In the genomic region with DNA sequence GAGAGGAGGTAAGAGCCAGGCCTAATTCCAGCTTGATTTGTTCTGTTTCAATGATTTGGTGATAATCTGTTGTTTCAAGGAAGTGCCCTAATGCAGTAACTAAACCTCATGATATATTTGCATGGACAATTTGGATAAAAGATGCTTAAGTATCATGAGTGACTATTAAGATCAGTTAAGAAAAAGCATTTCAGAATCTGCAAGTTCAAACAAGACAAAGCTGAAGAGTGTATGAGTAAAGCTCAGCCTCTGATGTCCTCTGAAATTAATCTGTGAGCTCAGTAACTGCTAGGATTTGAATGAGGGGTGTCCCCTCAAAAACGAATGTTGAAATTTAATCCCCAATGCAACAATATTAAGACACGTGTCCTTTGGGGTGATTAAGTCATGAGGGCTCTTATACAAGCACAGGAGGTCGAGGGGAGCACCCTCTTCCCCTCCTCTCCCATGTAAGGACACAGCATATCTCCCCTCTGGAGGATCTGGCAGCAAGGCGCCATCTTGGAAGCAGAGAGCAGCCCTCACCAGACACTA, we compare ENCODE assay signal across 35 cellular contexts.
"Had no signal": no experiment of that assay in that cellular context is flagged by ENCODE, and none has a peak within 500 bp of the region (broad histone marks: within the 10 kb centered on the region; RNA-seq: fewer than 3 reads in every experiment).

No MANE protein-coding gene starts in this region.

- H3K27me3 ChIP-seq: adrenal gland, body of pancreas, cardiac muscle cell, colonic mucosa, gastroesophageal sphincter, heart right ventricle, hepatocyte had no signal

- H2AFZ ChIP-seq: hepatocyte had no signal

- H3K4me1 ChIP-seq: adrenal gland, colonic mucosa, gastroesophageal sphincter had no signal

- H3K36me3 Mint-ChIP-seq: activated CD8-positive, alpha-beta memory T cell treated with anti-CD3 and anti-CD28 coated beads, Interleukin-2, amount 10 ng/mL, durations not matched to agents 7 days and 5 days; activated naive CD4-positive, alpha-beta T cell treated with anti-CD3 and anti-CD28 coated beads, Interleukin-2, amount 50 U/mL, for 24 hours; activated naive CD8-positive, alpha-beta T cell treated with anti-CD3 and anti-CD28 coated beads for 36 hours had no signal

- H3K27ac Mint-ChIP-seq: activated B cell treated with CpG ODN at 0.5 μM for 24 hours; activated CD8-positive, alpha-beta memory T cell treated with anti-CD3 and anti-CD28 coated beads, Interleukin-2, amount 10 ng/mL, durations not matched to agents 7 days and 5 days; activated CD8-positive, alpha-beta T cell treated with anti-CD3 and anti-CD28 coated beads, Interleukin-2, amount 10 ng/mL, durations not matched to agents 7 days and 5 days; activated naive CD4-positive, alpha-beta T cell treated with anti-CD3 and anti-CD28 coated beads for 36 hours; activated naive CD4-positive, alpha-beta T cell treated with anti-CD3 and anti-CD28 coated beads, Interleukin-2, amount 50 U/mL, for 24 hours; activated naive CD8-positive, alpha-beta T cell treated with anti-CD3 and anti-CD28 coated beads for 36 hours; activated naive CD8-positive, alpha-beta T cell treated with anti-CD3 and anti-CD28 coated beads, Interleukin-2, amount 50 U/mL, for 24 hours; activated T-helper 1 cell treated with anti-CD3 and anti-CD28 coated beads, Interleukin-12 subunit alpha, Interleukin-12 subunit beta, Interleukin-2, Interleukin-4 antibody, amounts not matched to agents 30 ng/mL and 10 ng/mL and 1 ng/mL, durations not matched to agents 14 hours and 24 hours and 36 hours; activated T-helper 2 cell treated with anti-CD3 and anti-CD28 coated beads, Interferon-gamma antibody, Interleukin-2, Interleukin-4, amounts not matched to agents 10 μg/mL and 5 μg/mL and 100 μg/mL, durations not matched to agents 14 hours and 24 hours and 36 hours; T-helper 17 cell; T-helper 2 cell treated with Interferon-gamma antibody and Interleukin-4, amounts not matched to agents 5 μg/mL and 100 μg/mL, for 36 hours had no signal

- H3K9me3 Mint-ChIP-seq: activated naive CD4-positive, alpha-beta T cell treated with anti-CD3 and anti-CD28 coated beads for 36 hours; activated naive CD4-positive, alpha-beta T cell treated with anti-CD3 and anti-CD28 coated beads, Interleukin-2, amount 50 U/mL, for 24 hours had no signal

- H3K36me3 ChIP-seq: adrenal gland, cardiac muscle cell, colonic mucosa, gastroesophageal sphincter, heart right ventricle, WERI-Rb-1 had no signal

- H3K27ac ChIP-seq: adrenal gland, body of pancreas, cardiac muscle cell, colonic mucosa, gastroesophageal sphincter, heart right ventricle, hepatocyte, WERI-Rb-1 had no signal

- H3K9me3 ChIP-seq: adrenal gland, body of pancreas, colonic mucosa, gastroesophageal sphincter had no signal

- H3K4me3 Mint-ChIP-seq: activated B cell treated with CpG ODN at 0.5 μM for 24 hours; activated CD8-positive, alpha-beta memory T cell treated with anti-CD3 and anti-CD28 coated beads, Interleukin-2, amount 10 ng/mL, durations not matched to agents 7 days and 5 days; activated CD8-positive, alpha-beta T cell treated with anti-CD3 and anti-CD28 coated beads, Interleukin-2, amount 10 ng/mL, durations not matched to agents 7 days and 5 days; activated naive CD4-positive, alpha-beta T cell treated with anti-CD3 and anti-CD28 coated beads for 36 hours; activated naive CD4-positive, alpha-beta T cell treated with anti-CD3 and anti-CD28 coated beads, Interleukin-2, amount 50 U/mL, for 24 hours; activated naive CD8-positive, alpha-beta T cell treated with anti-CD3 and anti-CD28 coated beads for 36 hours; activated naive CD8-positive, alpha-beta T cell treated with anti-CD3 and anti-CD28 coated beads, Interleukin-2, amount 50 U/mL, for 24 hours; activated T-helper 1 cell treated with anti-CD3 and anti-CD28 coated beads, Interleukin-12 subunit alpha, Interleukin-12 subunit beta, Interleukin-2, Interleukin-4 antibody, amounts not matched to agents 30 ng/mL and 10 ng/mL and 1 ng/mL, durations not matched to agents 14 hours and 24 hours and 36 hours; T-helper 17 cell; T-helper 2 cell treated with Interferon-gamma antibody and Interleukin-4, amounts not matched to agents 5 μg/mL and 100 μg/mL, for 36 hours had no signal

- H3K4me3 ChIP-seq: adrenal gland, body of pancreas, cardiac muscle cell, colonic mucosa, gastroesophageal sphincter, heart right ventricle, hepatocyte had no signal

- FAIRE-seq: endometrium, endothelial cell of umbilical vein had no signal

- H3K4me2 ChIP-seq: hepatocyte had no signal

- DNase-seq: activated B cell treated with CpG ODN at 0.5 μM for 24 hours; activated CD4-positive, alpha-beta T cell treated with anti-CD3 and anti-CD28 coated beads for 48 hours; activated CD4-positive, alpha-beta T cell treated with anti-CD3 and anti-CD28 coated beads, Interleukin-2, amount 50 U/mL, for 1 hour; activated CD4-positive, alpha-beta T cell treated with anti-CD3 and anti-CD28 coated beads, Interleukin-2, amount 50 U/mL, for 48 hours; activated CD8-positive, alpha-beta memory T cell treated with anti-CD3 and anti-CD28 coated beads, Interleukin-2, amount 10 ng/mL, durations not matched to agents 7 days and 5 days; activated CD8-positive, alpha-beta memory T cell treated with anti-CD3 and anti-CD28 coated beads, Interleukin-2, amount 50 U/mL, for 4 hours; activated CD8-positive, alpha-beta T cell treated with anti-CD3 and anti-CD28 coated beads, Interleukin-2, amount 10 ng/mL, durations not matched to agents 7 days and 5 days; activated effector memory CD4-positive, alpha-beta T cell treated with anti-CD3 and anti-CD28 coated beads, Interleukin-2, amount 50 U/mL, for 16 hours; activated naive CD4-positive, alpha-beta T cell treated with anti-CD3 and anti-CD28 coated beads for 36 hours; activated naive CD8-positive, alpha-beta T cell treated with anti-CD3 and anti-CD28 coated beads for 36 hours; activated naive CD8-positive, alpha-beta T cell treated with anti-CD3 and anti-CD28 coated beads, Interleukin-2, amount 50 U/mL, for 24 hours; activated T-cell treated with anti-CD3 and anti-CD28 coated beads, Interleukin-2, amount 50 U/mL, for 1 hour; activated T-cell treated with anti-CD3 and anti-CD28 coated beads, Interleukin-2, amount 50 U/mL, for 48 hours; adrenal gland; amygdala; aorta; body of pancreas; central memory CD4-positive, alpha-beta T cell; cerebellar nuclear complex; colonic mucosa; effector CD8-positive, alpha-beta T cell; foreskin fibroblast; heart right ventricle; T-helper 17 cell; T1000; WERI-Rb-1 had no signal

- H3K79me2 ChIP-seq: hepatocyte had no signal

- H3K4me1 Mint-ChIP-seq: activated B cell treated with CpG ODN at 0.5 μM for 24 hours; activated CD8-positive, alpha-beta memory T cell treated with anti-CD3 and anti-CD28 coated beads, Interleukin-2, amount 10 ng/mL, durations not matched to agents 7 days and 5 days; activated naive CD4-positive, alpha-beta T cell treated with anti-CD3 and anti-CD28 coated beads, Interleukin-2, amount 50 U/mL, for 24 hours; activated naive CD8-positive, alpha-beta T cell treated with anti-CD3 and anti-CD28 coated beads for 36 hours; activated naive CD8-positive, alpha-beta T cell treated with anti-CD3 and anti-CD28 coated beads, Interleukin-2, amount 50 U/mL, for 24 hours; T-helper 17 cell had no signal

- H3K27me3 Mint-ChIP-seq: activated B cell treated with CpG ODN at 0.5 μM for 24 hours; activated CD8-positive, alpha-beta memory T cell treated with anti-CD3 and anti-CD28 coated beads, Interleukin-2, amount 10 ng/mL, durations not matched to agents 7 days and 5 days; activated naive CD4-positive, alpha-beta T cell treated with anti-CD3 and anti-CD28 coated beads, Interleukin-2, amount 50 U/mL, for 24 hours; activated naive CD8-positive, alpha-beta T cell treated with anti-CD3 and anti-CD28 coated beads for 36 hours; activated naive CD8-positive, alpha-beta T cell treated with anti-CD3 and anti-CD28 coated beads, Interleukin-2, amount 50 U/mL, for 24 hours; T-helper 17 cell had no signal
